ENCODE assay signal across 23 cellular contexts in the genomic region with DNA sequence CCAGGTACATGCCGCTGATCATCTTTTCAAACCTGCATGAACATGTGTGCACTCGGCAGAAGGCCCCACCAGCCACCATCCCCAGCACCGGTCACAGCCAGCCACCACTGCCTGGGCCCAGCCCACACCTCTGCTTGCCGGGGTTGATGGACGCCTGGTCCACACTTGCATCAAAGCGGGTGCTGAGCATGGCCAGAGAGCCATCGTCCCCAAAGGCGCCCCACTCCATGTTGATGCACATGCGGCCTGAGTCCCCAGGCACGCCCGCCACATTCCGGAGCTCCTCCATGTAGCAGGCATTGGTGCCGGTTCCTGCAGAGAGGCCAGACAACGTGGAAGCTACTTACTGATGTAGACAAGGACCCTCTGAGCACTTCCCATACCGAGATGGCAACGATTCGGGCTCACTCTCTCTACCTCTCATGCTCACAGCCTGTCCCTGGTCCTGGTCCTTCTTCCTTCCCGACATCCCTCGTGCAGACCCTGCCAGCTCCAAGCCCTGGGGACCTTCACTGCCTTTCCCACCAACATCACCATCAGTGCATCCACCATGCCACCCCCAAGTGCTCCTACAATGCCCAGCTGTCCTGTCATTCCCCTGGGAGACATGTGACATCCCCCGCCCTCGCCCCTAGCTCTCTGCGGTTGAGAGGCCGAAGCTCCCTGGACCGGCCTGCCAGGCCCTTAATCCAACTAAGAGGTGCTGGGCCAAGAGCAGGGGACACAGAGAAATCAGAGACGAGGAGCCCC. TPM values are rescaled to one million over a fixed set of nuclear protein-coding genes. Genes with fewer than 3 reads are reported as not detected.
"Had no signal": no experiment of that assay in that cellular context is flagged by ENCODE, and none has a peak within 500 bp of the region (broad histone marks: within the 10 kb centered on the region; RNA-seq: fewer than 3 reads in every experiment).

No MANE protein-coding gene starts in this region.

- H3K4me1 ChIP-seq: tibial artery had no signal

- H3K27me3 ChIP-seq: ovary had no signal

- H3K27ac ChIP-seq: ovary, tibial artery, WERI-Rb-1 had no signal

- FAIRE-seq: endothelial cell of umbilical vein, frontal cortex, TTC549, urothelium cell line had no signal

- H3K4me3 ChIP-seq: ovary, tibial artery had no signal

- H3K36me3 ChIP-seq: ovary, tibial artery, WERI-Rb-1 had no signal

- ATAC-seq: activated CD8-positive, alpha-beta T cell treated with anti-CD3 and anti-CD28 coated beads, Interleukin-2, amount 10 ng/mL, durations not matched to agents 7 days and 5 days; activated naive CD8-positive, alpha-beta T cell treated with anti-CD3 and anti-CD28 coated beads, Interleukin-2, amount 50 U/mL, for 24 hours; esophagus mucosa; stimulated activated naive CD8-positive, alpha-beta T cell treated with anti-CD3 and anti-CD28 coated beads, Interleukin-15, amount 100 ng/mL, for 72 hours had no signal

- H3K9me3 ChIP-seq: ovary, tibial artery had no signal

- DNase-seq: activated CD4-positive, alpha-beta T cell treated with anti-CD3 and anti-CD28 coated beads, Interleukin-2, amount 50 U/mL, for 1 hour; activated CD4-positive, CD25-positive, alpha-beta regulatory T cell treated with anti-CD3 and anti-CD28 coated beads, Interleukin-2, amount 50 U/mL, for 72 hours; activated CD8-positive, alpha-beta T cell treated with anti-CD3 and anti-CD28 coated beads, Interleukin-2, amount 10 ng/mL, durations not matched to agents 7 days and 5 days; activated gamma-delta T cell; activated naive CD4-positive, alpha-beta T cell treated with anti-CD3 and anti-CD28 coated beads, Interleukin-2, amount 50 U/mL, for 16 hours; activated naive CD8-positive, alpha-beta T cell treated with anti-CD3 and anti-CD28 coated beads, Interleukin-2, amount 50 U/mL, for 24 hours; central memory CD4-positive, alpha-beta T cell; effector memory CD4-positive, alpha-beta T cell; hippocampal formation; mesenchymal stem cell; ovary; stimulated activated CD4-positive, alpha-beta T cell treated with anti-CD3 and anti-CD28 coated beads, Interleukin-1b, Interleukin-23, amount 100 ng/mL, for 48 hours; stimulated activated naive CD8-positive, alpha-beta T cell treated with anti-CD3 and anti-CD28 coated beads, Interleukin-15, amount 100 ng/mL, for 72 hours; T-helper 1 cell; WERI-Rb-1 had no signal

RNA-seq across cellular contexts. Expression of a gene that starts 17.2 kb away (rescaled TPM):
- total RNA-seq: activated CD8-positive, alpha-beta T cell treated with anti-CD3 and anti-CD28 coated beads, Interleukin-2, amount 10 ng/mL, durations not matched to agents 7 days and 5 days; dermis blood vessel endothelial cell; endothelial cell of umbilical vein; myocyte had no signal
- polyA plus RNA-seq: endothelial cell of umbilical vein had no signal
